Comparison of ENCODE assay signal across 13 cellular contexts in genomic region chr6:163466839-163467390, GRCh38.
"Had no signal": no experiment of that assay in that cellular context is flagged by ENCODE, and none has a peak within 500 bp of the region (broad histone marks: within the 10 kb centered on the region; RNA-seq: fewer than 3 reads in every experiment).

No MANE protein-coding gene starts in this region.

- H3K27me3 ChIP-seq: pancreas, suprapubic skin had no signal

- H3K4me3 Mint-ChIP-seq: activated naive CD4-positive, alpha-beta T cell treated with anti-CD3 and anti-CD28 coated beads for 36 hours; activated naive CD8-positive, alpha-beta T cell treated with anti-CD3 and anti-CD28 coated beads, Interleukin-2, amount 50 U/mL, for 24 hours; activated T-helper 17 cell treated with anti-CD3 and anti-CD28 coated beads, Interleukin-2, amount 50 U/mL, for 72 hours had no signal

- H3K4me3 ChIP-seq: lung, pancreas, skin epidermis, suprapubic skin had no signal

- ATAC-seq: activated CD4-positive, CD25-positive, alpha-beta regulatory T cell treated with anti-CD3 and anti-CD28 coated beads, Interleukin-2, amount 50 U/mL, for 24 hours; activated naive CD8-positive, alpha-beta T cell treated with anti-CD3 and anti-CD28 coated beads, Interleukin-2, amount 50 U/mL, for 24 hours; activated T-helper 17 cell treated with anti-CD3 and anti-CD28 coated beads, Interleukin-2, amount 50 U/mL, for 72 hours; pancreas had no signal

- H3K27me3 Mint-ChIP-seq: activated naive CD8-positive, alpha-beta T cell treated with anti-CD3 and anti-CD28 coated beads, Interleukin-2, amount 50 U/mL, for 24 hours; activated T-helper 17 cell treated with anti-CD3 and anti-CD28 coated beads, Interleukin-2, amount 50 U/mL, for 72 hours had no signal

- H3K27ac Mint-ChIP-seq: activated naive CD4-positive, alpha-beta T cell treated with anti-CD3 and anti-CD28 coated beads for 36 hours; activated naive CD8-positive, alpha-beta T cell treated with anti-CD3 and anti-CD28 coated beads, Interleukin-2, amount 50 U/mL, for 24 hours; activated T-helper 17 cell treated with anti-CD3 and anti-CD28 coated beads, Interleukin-2, amount 50 U/mL, for 72 hours had no signal

- DNase-seq: activated naive CD4-positive, alpha-beta T cell treated with anti-CD3 and anti-CD28 coated beads for 36 hours; activated naive CD8-positive, alpha-beta T cell treated with anti-CD3 and anti-CD28 coated beads, Interleukin-2, amount 50 U/mL, for 24 hours; foreskin melanocyte; head of caudate nucleus; pancreas; stimulated activated CD4-positive, alpha-beta T cell treated with anti-CD3 and anti-CD28 coated beads, Interleukin-4, amount 100 ng/mL, for 24 hours; stimulated activated naive CD4-positive, alpha-beta T cell; trophoblast cell had no signal

- H3K9me3 ChIP-seq: pancreas had no signal

- H3K27ac ChIP-seq: pancreas, skin epidermis, suprapubic skin had no signal

- H3K36me3 ChIP-seq: pancreas, suprapubic skin had no signal
